18 cellular contexts compared by ENCODE assay signal in genomic region chr21:44436958-44437357, GRCh38. TPM values are rescaled to one million over a fixed set of nuclear protein-coding genes. Genes with fewer than 3 reads are reported as not detected.
DNase-seq lines count a peak whose midpoint lies in the region; ATAC-seq and TF ChIP-seq lines count a peak whose summit lies in the region.
"Had no signal": no experiment of that assay in that cellular context is flagged by ENCODE, and none has a peak within 500 bp of the region (broad histone marks: within the 10 kb centered on the region; RNA-seq: fewer than 3 reads in every experiment).

No MANE protein-coding gene starts in this region.

- no peaks in the 10 kb centered on the region for H3K4me1 Mint-ChIP-seq in osteocyte (ENCODE audit: unreplicated experiment)

- H3K36me3 Mint-ChIP-seq in osteocyte (ENCODE audit: unreplicated experiment): no peaks in the 10 kb centered on the region

- peaks cover 100% of the 10 kb centered on the region for H3K36me3 ChIP-seq in BLaER1
- H3K36me3 ChIP-seq in RWPE2 (ENCODE audit: low read depth): no peaks in the 10 kb centered on the region
- H3K36me3 ChIP-seq in vagina: no peaks in the 10 kb centered on the region
- H3K36me3 ChIP-seq: HAP-1, SJCRH30 had no signal

- H3K4me3 Mint-ChIP-seq in osteocyte (ENCODE audit: unreplicated experiment): no peak overlapping the region

- H3K9me3 Mint-ChIP-seq in osteocyte (ENCODE audit: unreplicated experiment): peaks cover 3% of the 10 kb centered on the region

- H3K27ac ChIP-seq in BLaER1 (0 out of 2 replicates have a peak overlapping the region, but pooled peaks have one; percentile 9), RWPE2 (ENCODE audit: poor library complexity, severe bottlenecking) (no peak overlapping the region), vagina (no peak overlapping the region)
- H3K27ac ChIP-seq: HL-60, SJCRH30 had no signal

- H3K9ac ChIP-seq in BLaER1: no peak overlapping the region

- TF ChIP-seq POLR2A in vagina (IDR thresholded peaks at IDR 0.05): no peak

- intact Hi-C loops in vagina (cut with DNase I): no loop called here

- ATAC-seq in RWPE2 (ENCODE audit: low read depth) (no peak), GM18870 (IDR thresholded peaks at IDR 0.05; ENCODE audit: unreplicated experiment) (no peak)

- no peak overlapping the region for H3K27ac Mint-ChIP-seq in osteocyte (ENCODE audit: unreplicated experiment)

- DNase-seq in RWPE2 (ENCODE audit: low spot score) (peak; percentile 23), islet precursor cell (peak; percentile 38), osteocyte (ENCODE audit: extremely low spot score, unreplicated experiment) (peak; percentile 81), NCI-H187 (lab: John Stamatoyannopoulos, UW) (no peak), UCSD-AML1 (lab: John Stamatoyannopoulos, UW; ENCODE audit: unreplicated experiment) (no peak), vagina (ENCODE audit: extremely low spot score in 2 of 2) (no peak)
- DNase-seq: DMS153, NCI-H1930, NCI-H2171, NCI-H446, NCI-H748 treated with DMSO at 0.1 percent for 48 hours, OCI-M1, SJCRH30 had no signal

- peaks cover 64% of the 10 kb centered on the region for H4K20me1 ChIP-seq in BLaER1

- TF ChIP-seq CTCF in RWPE2 (IDR thresholded peaks at IDR 0.05; ENCODE audit: poor library complexity, severe bottlenecking): no peak
- TF ChIP-seq CTCF in osteocyte (IDR thresholded peaks at IDR 0.05): no peak
- TF ChIP-seq CTCF in vagina (IDR thresholded peaks at IDR 0.05): no peak

- H3K4me1 ChIP-seq in BLaER1 (peaks cover 70% of the 10 kb centered on the region), RWPE2 (ENCODE audit: insufficient read depth, poor library complexity, severe bottlenecking) (no peaks in the 10 kb centered on the region), vagina (no peaks in the 10 kb centered on the region)
- H3K4me1 ChIP-seq: Caco-2, HAP-1, SJCRH30 had no signal

- no peaks in the 10 kb centered on the region for H3K27me3 Mint-ChIP-seq in osteocyte (ENCODE audit: unreplicated experiment)

- no peak overlapping the region for H3K4me3 ChIP-seq in BLaER1
- H3K4me3 ChIP-seq in RWPE2 (ENCODE audit: severe bottlenecking): no peak overlapping the region
- H3K4me3 ChIP-seq in vagina: no peak overlapping the region
- H3K4me3 ChIP-seq: HAP-1, SJCRH30 had no signal

- H3K4me2 ChIP-seq in BLaER1: peak overlapping the region; percentile 66

- H3K27me3 ChIP-seq in BLaER1 (no peaks in the 10 kb centered on the region), RWPE2 (ENCODE audit: insufficient read depth, poor library complexity, severe bottlenecking) (peaks cover 5% of the 10 kb centered on the region), vagina (no peaks in the 10 kb centered on the region)
- H3K27me3 ChIP-seq: SJCRH30 had no signal

- H3K9me3 ChIP-seq in BLaER1 (peaks cover 9% of the 10 kb centered on the region; the same call in 1 of the 2 replicates), RWPE2 (ENCODE audit: severe bottlenecking) (no peaks in the 10 kb centered on the region), vagina (no peaks in the 10 kb centered on the region)
- H3K9me3 ChIP-seq: Caco-2, HAP-1, SJCRH30 had no signal

RNA-seq across cellular contexts. Expression of gene LRRC3, which starts 18.4 kb away (rescaled TPM):
- 4.0 and 4.2 TPM in 2 replicates for total RNA-seq in osteocyte
- 2.5 TPM for total RNA-seq in vagina
- total RNA-seq: SJCRH30 had no signal

Comparison
In these comparisons a context has a peak if more than half of its experiments do, and no peak if none do; other contexts are left out.
1. DNase-seq: peak in RWPE2 (single experiment), islet precursor cell (single experiment) and osteocyte (single experiment); none in NCI-H187 (0 of 2), UCSD-AML1 (single experiment) and vagina (0 of 2).